Comparison of ENCODE assay signal across 19 cellular contexts in the genomic region with DNA sequence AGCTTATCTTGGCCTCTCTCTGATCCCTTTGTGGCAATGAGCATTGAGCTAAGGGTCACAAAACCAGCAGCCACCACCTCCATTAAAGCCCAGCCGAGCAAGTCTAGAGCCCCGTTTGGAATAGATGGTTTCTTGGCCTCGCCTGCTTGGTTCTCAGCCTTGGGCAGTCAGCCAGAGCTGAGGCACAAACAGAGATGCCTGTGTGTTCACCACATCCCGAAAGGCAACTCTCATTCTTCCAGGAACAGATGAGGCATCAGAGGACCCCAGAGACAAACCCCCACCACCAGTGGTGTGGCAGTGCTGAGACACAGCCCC.
DNase-seq lines count a peak whose midpoint lies in the region; TF ChIP-seq lines count a peak whose summit lies in the region.
"Had no signal": no experiment of that assay in that cellular context is flagged by ENCODE, and none has a peak within 500 bp of the region (broad histone marks: within the 10 kb centered on the region; RNA-seq: fewer than 3 reads in every experiment).

No MANE protein-coding gene starts in this region.

- POLR2A ChIA-PET in activated CD4-positive, alpha-beta memory T cell treated with anti-CD3 and anti-CD28 coated beads for 36 hours (lab: Charles Lee) = no interaction called here

- dilution Hi-C loops in mammary epithelial cell (cut with HindIII; ENCODE audit: low sequenced_read_pairs) = no loop called here

- H3K36me3 Mint-ChIP-seq in activated CD4-positive, alpha-beta memory T cell treated with anti-CD3 and anti-CD28 coated beads for 36 hours = no peaks in the 10 kb centered on the region
- H3K36me3 Mint-ChIP-seq: CD8-positive, alpha-beta memory T cell; immature natural killer cell had no signal

- H3K27ac Mint-ChIP-seq in activated CD4-positive, alpha-beta memory T cell treated with anti-CD3 and anti-CD28 coated beads for 36 hours = no peak overlapping the region
- H3K27ac Mint-ChIP-seq: activated B cell treated with CpG ODN at 0.5 μM for 24 hours; immature natural killer cell; T-helper 2 cell treated with Interferon-gamma antibody and Interleukin-4, amounts not matched to agents 5 μg/mL and 100 μg/mL, for 36 hours had no signal

- no peak overlapping the region for H3K4me3 Mint-ChIP-seq in activated CD4-positive, alpha-beta memory T cell treated with anti-CD3 and anti-CD28 coated beads for 36 hours
- H3K4me3 Mint-ChIP-seq: activated B cell treated with CpG ODN at 0.5 μM for 24 hours; CD8-positive, alpha-beta memory T cell; immature natural killer cell; nephron; T-helper 2 cell treated with Interferon-gamma antibody and Interleukin-4, amounts not matched to agents 5 μg/mL and 100 μg/mL, for 36 hours had no signal

- H2AFZ ChIP-seq in mammary epithelial cell (ENCODE audit: low read depth, low read length) = no peak overlapping the region
- H2AFZ ChIP-seq: GM23248 had no signal

- no peak for TF ChIP-seq CTCF in fibroblast of mammary gland (conservative IDR thresholded peaks at IDR 0.05; ENCODE audit: control insufficient read depth, insufficient read depth, low read depth, low read length)
- TF ChIP-seq CTCF in mammary epithelial cell (conservative IDR thresholded peaks at IDR 0.05 in 1 of 2, IDR thresholded peaks at IDR 0.05 in 1 of 2; ENCODE audit: extremely low read depth in 1 of 2, insufficient read depth in 1 of 2, low read depth in 1 of 2, low read length in 2 of 2) = no peak

- no peak overlapping the region for H3K4me2 ChIP-seq in mammary epithelial cell (ENCODE audit: insufficient read depth, low read depth, low read length)

- H3K4me3 ChIP-seq in adipocyte (ENCODE audit: low read length) (no peak overlapping the region), fibroblast of mammary gland (ENCODE audit: control insufficient read depth, low read depth, low read length) (no peak overlapping the region), mammary epithelial cell (replicated peaks in 1 of 3; ENCODE audit: insufficient read depth in 1 of 3, low read depth in 2 of 3, low read length in 3 of 3) (no peak overlapping the region)
- H3K4me3 ChIP-seq: GM23248 had no signal

- CTCF ChIA-PET in mammary epithelial cell (lab: Charles Lee; ENCODE audit: low non-redundant PET) = no interaction called here
- CTCF ChIA-PET in activated CD4-positive, alpha-beta memory T cell treated with anti-CD3 and anti-CD28 coated beads for 36 hours (lab: Charles Lee) = no interaction called here

- peaks cover 8% of the 10 kb centered on the region for H3K27me3 Mint-ChIP-seq in activated CD4-positive, alpha-beta memory T cell treated with anti-CD3 and anti-CD28 coated beads for 36 hours

- no peaks in the 10 kb centered on the region for H3K36me3 ChIP-seq in adipocyte (ENCODE audit: control insufficient read depth, insufficient read depth, low read length, severe bottlenecking)
- H3K36me3 ChIP-seq in mammary epithelial cell (ENCODE audit: insufficient read depth, low read length) = no peaks in the 10 kb centered on the region

- BruUV-seq in mammary epithelial cell (replicated peaks; lab: Mats Ljungman, UMichigan) = no TSS peak

- intact Hi-C loops in posterior cingulate gyrus (cut with DNase I) = no loop called here
- intact Hi-C loops in mammary epithelial cell (cut with micrococcal nuclease) = no loop called here
- intact Hi-C loops in activated CD4-positive, alpha-beta memory T cell treated with anti-CD3 and anti-CD28 coated beads for 36 hours (cut with micrococcal nuclease) = no loop called here

- no peaks in the 10 kb centered on the region for H3K9me3 Mint-ChIP-seq in activated CD4-positive, alpha-beta memory T cell treated with anti-CD3 and anti-CD28 coated beads for 36 hours
- H3K9me3 Mint-ChIP-seq: activated B cell treated with CpG ODN at 0.5 μM for 24 hours; CD8-positive, alpha-beta memory T cell; immature natural killer cell; nephron; T-helper 2 cell treated with Interferon-gamma antibody and Interleukin-4, amounts not matched to agents 5 μg/mL and 100 μg/mL, for 36 hours had no signal

- H3K9me3 ChIP-seq in adipocyte (ENCODE audit: control insufficient read depth, low read length) (no peaks in the 10 kb centered on the region), mammary epithelial cell (replicated peaks; ENCODE audit: insufficient read depth, low read length) (no peaks in the 10 kb centered on the region)

- 49% methylated on average over 4 of the region's 4 CpGs for WGBS in mammary epithelial cell (ENCODE audit: low coverage, missing lambda C conversion rate)

- H3K9ac ChIP-seq in adipocyte (ENCODE audit: low read length) (no peak overlapping the region), mammary epithelial cell (ENCODE audit: insufficient read depth, low read length) (no peak overlapping the region)
- H3K9ac ChIP-seq: GM23248 had no signal

- no peaks in the 10 kb centered on the region for H4K20me1 ChIP-seq in mammary epithelial cell (ENCODE audit: insufficient read depth, low read length)

- H3K4me1 Mint-ChIP-seq in activated CD4-positive, alpha-beta memory T cell treated with anti-CD3 and anti-CD28 coated beads for 36 hours (ENCODE audit: low read depth) = no peaks in the 10 kb centered on the region
- H3K4me1 Mint-ChIP-seq: activated B cell treated with CpG ODN at 0.5 μM for 24 hours; CD8-positive, alpha-beta memory T cell had no signal

- no peak overlapping the region for H3K27ac ChIP-seq in mammary epithelial cell (ENCODE audit: insufficient read depth, low read depth, low read length)
- H3K27ac ChIP-seq: GM23248 had no signal

- peak; percentile 43 for DNase-seq in AG20443 (ENCODE audit: low spot score)
- peak; percentile 5 for DNase-seq in adipocyte (ENCODE audit: low read depth)
- peak; percentile 3 for DNase-seq in fibroblast of mammary gland (ENCODE audit: low read depth)
- DNase-seq in posterior cingulate gyrus = peak in 6 of 10 donors; percentile 29 to 89 (median 40)
- DNase-seq in activated effector memory CD4-positive, alpha-beta T cell treated with anti-CD3 and anti-CD28 coated beads, Interleukin-2, amount 50 U/mL, for 16 hours = no peak
- no peak for DNase-seq in mammary epithelial cell
- DNase-seq in activated CD4-positive, alpha-beta memory T cell treated with anti-CD3 and anti-CD28 coated beads for 36 hours = no peak
- DNase-seq in NCI-H748 (lab: John Stamatoyannopoulos, UW; ENCODE audit: unreplicated experiment) = no peak
- DNase-seq: activated B cell treated with CpG ODN at 0.5 μM for 24 hours; CD8-positive, alpha-beta memory T cell; DND-41; glutamatergic neuron; GM23248; immature natural killer cell; NCI-H774; PC-3; stimulated activated naive CD4-positive, alpha-beta T cell treated with Interleukin-2 at 50 U/mL for 16 hours had no signal

- no peaks in the 10 kb centered on the region for H3K79me2 ChIP-seq in mammary epithelial cell (ENCODE audit: insufficient read depth, low read length)

- H3K4me1 ChIP-seq in adipocyte (ENCODE audit: control insufficient read depth, insufficient read depth, low read length) (peaks cover 6% of the 10 kb centered on the region), mammary epithelial cell (ENCODE audit: insufficient read depth, low read length) (peaks cover 24% of the 10 kb centered on the region)

- H3K27me3 ChIP-seq in adipocyte (replicated peaks; ENCODE audit: control insufficient read depth, insufficient read depth, low read length) (peaks cover 3% of the 10 kb centered on the region), mammary epithelial cell (ENCODE audit: insufficient read depth, low read length) (no peaks in the 10 kb centered on the region)

- in situ Hi-C loops in mammary epithelial cell (cut with MboI; ENCODE audit: low sequenced_read_pairs in 2 of 2) = no loop called here

Comparison
In these comparisons a context has a peak if more than half of its experiments do, and no peak if none do; other contexts are left out.
1. DNase-seq: peak in AG20443 (single experiment), adipocyte (single experiment), fibroblast of mammary gland (single experiment) and posterior cingulate gyrus (6 of 10); none in activated effector memory CD4-positive, alpha-beta T cell treated with anti-CD3 and anti-CD28 coated beads, Interleukin-2, amount 50 U/mL, for 16 hours (single experiment), mammary epithelial cell (single experiment), activated CD4-positive, alpha-beta memory T cell treated with anti-CD3 and anti-CD28 coated beads for 36 hours (single experiment) and NCI-H748 (single experiment).